ENCODE assay signal across 8 cellular contexts in genomic region chr19:39506944-39507714, GRCh38.
DNase-seq lines count a peak whose midpoint lies in the region; ATAC-seq and TF ChIP-seq lines count a peak whose summit lies in the region.

No MANE protein-coding gene starts in this region.

- H3K9ac ChIP-seq in adipocyte (ENCODE audit: low read length) = no peak overlapping the region

- peak overlapping the region; percentile 45 for H3K4me3 ChIP-seq in HL-60 (replicated peaks; ENCODE audit: insufficient read depth, low read length)
- H3K4me3 ChIP-seq in adipocyte (ENCODE audit: low read length) = peak overlapping the region; percentile 76
- peak overlapping the region; percentile 62 for H3K4me3 ChIP-seq in iPS-11a (ENCODE audit: low read depth, low read length)

- H3K36me3 ChIP-seq in adipocyte (ENCODE audit: control insufficient read depth, insufficient read depth, low read length, severe bottlenecking) = no peaks in the 10 kb centered on the region

- POLR2A ChIA-PET in RWPE1 (lab: Yijun Ruan, JAX; ENCODE audit: low non-redundant PET) = no interaction called here

- DNase-seq in DMS 273 (lab: John Stamatoyannopoulos, UW; ENCODE audit: unreplicated experiment) (peak; percentile 96), HL-60 (ENCODE audit: low read depth in 1 of 2, low spot score in 1 of 2) (peak; percentile 28 to 57), RWPE1 (ENCODE audit: low spot score) (peak; percentile 71), adipocyte (ENCODE audit: low read depth) (peak; percentile 70)
- DNase-seq in stimulated activated CD4-positive, alpha-beta T cell treated with anti-CD3 and anti-CD28 coated beads, Interleukin-12 subunit alpha, Interleukin-12 subunit beta, amount 100 ng/mL, for 24 hours (ENCODE audit: low read depth in 2 of 2) = peak; percentile 30 to 53

- CTCF ChIA-PET in RWPE1 (lab: Yijun Ruan, JAX) = no interaction called here

- ATAC-seq in GM18870 (IDR thresholded peaks at IDR 0.05; ENCODE audit: unreplicated experiment) = no peak
- ATAC-seq in GM19324 (IDR thresholded peaks at IDR 0.05; ENCODE audit: low FRiP score, unreplicated experiment) = no peak

- TF ChIP-seq CTCF in HL-60 (IDR thresholded peaks at IDR 0.05; ENCODE audit: insufficient read depth, low read length) (no peak), RWPE1 (conservative IDR thresholded peaks at IDR 0.05; ENCODE audit: low read depth) (no peak)

- H3K27me3 ChIP-seq in HL-60 (ENCODE audit: insufficient read depth, poor library complexity, severe bottlenecking) (peaks cover 18% of the 10 kb centered on the region), adipocyte (replicated peaks; ENCODE audit: control insufficient read depth, insufficient read depth, low read length) (peaks cover 46% of the 10 kb centered on the region)

- H3K27ac ChIP-seq in HL-60 (replicated peaks) = no peak overlapping the region
- H3K27ac ChIP-seq in RWPE1 = peak overlapping the region; percentile 18; the same call in 1 of the 2 replicates

- no peaks in the 10 kb centered on the region for H3K4me1 ChIP-seq in adipocyte (ENCODE audit: control insufficient read depth, insufficient read depth, low read length)

- H3K9me3 ChIP-seq in adipocyte (ENCODE audit: control insufficient read depth, low read length) = no peaks in the 10 kb centered on the region

Comparison
In these comparisons a context has a peak if more than half of its experiments do, and no peak if none do; other contexts are left out.
1. DNase-seq: peak in every context shown above with its lines; median percentile 96 in DMS 273; 71 in RWPE1; 70 in adipocyte; 42 in HL-60; 42 in stimulated activated CD4-positive, alpha-beta T cell treated with anti-CD3 and anti-CD28 coated beads, Interleukin-12 subunit alpha, Interleukin-12 subunit beta, amount 100 ng/mL, for 24 hours.